Comparison of ENCODE assay signal across 1 cellular context in the genomic region with DNA sequence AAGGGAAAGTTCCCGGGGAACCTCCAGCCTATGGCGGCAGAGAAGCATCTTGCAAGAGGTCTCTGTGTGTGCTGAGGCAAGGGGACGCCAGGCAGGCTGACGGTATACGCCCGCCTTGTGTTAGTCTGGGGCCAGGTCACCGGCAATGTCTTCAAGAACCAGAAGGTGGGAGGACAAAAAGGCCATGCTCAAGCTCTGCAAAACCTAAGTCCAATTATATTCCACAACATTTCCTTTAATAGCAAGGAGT.
A peak's percentile ranks its signal among the peaks of the same experiment; 100 is the strongest.
TF ChIP-seq lines count a peak whose summit lies in the region.

No MANE protein-coding gene starts in this region.

TF ChIP-seq in K562, 482 proteins besides CTCF, POLR2A, EP300 and RAD21 (continued from another document and continues in another):
- TF ChIP-seq RNF219 (CRISPR knock-in tag; IDR thresholded peaks at IDR 0.05) (no peak), RERE (CRISPR knock-in tag; IDR thresholded peaks at IDR 0.05; ENCODE audit: borderline replicate concordance) (no peak), E2F6 (IDR thresholded peaks at IDR 0.05; ENCODE audit: borderline replicate concordance in 1 of 2, extremely low read depth in 1 of 2, insufficient read depth in 1 of 2, insufficient read length in 1 of 2, low read depth in 1 of 2, low read length in 1 of 2, poor library complexity in 1 of 2, severe bottlenecking in 1 of 2) (peak in 1 of 2 experiments; percentile 3), NFATC3 (IDR thresholded peaks at IDR 0.05) (no peak), C11orf30 (IDR thresholded peaks at IDR 0.05; ENCODE audit: low read depth) (no peak), PHF8 (IDR thresholded peaks at IDR 0.05; ENCODE audit: borderline replicate concordance, low read length) (peak; percentile 45; the same call in 1 of the 2 replicates), ZKSCAN3 (CRISPR knock-in tag; IDR thresholded peaks at IDR 0.05) (no peak), MAFK (IDR thresholded peaks at IDR 0.05; ENCODE audit: low read length) (no peak), RBM39 (optimal IDR thresholded peaks at IDR 0.05; ENCODE audit: low read depth, low read length) (peak; percentile 9), ZNF518B (CRISPR knock-in tag; IDR thresholded peaks at IDR 0.05) (no peak), ZNF165 (CRISPR knock-in tag; IDR thresholded peaks at IDR 0.05; ENCODE audit: borderline replicate concordance) (no peak), TEAD4 (IDR thresholded peaks at IDR 0.05; ENCODE audit: low read length) (0 out of 2 replicates have a peak, but pooled peaks have one; percentile 5), TEAD4 (CRISPR knock-in tag; IDR thresholded peaks at IDR 0.05; ENCODE audit: borderline replicate concordance) (no peak), ZBTB7A (IDR thresholded peaks at IDR 0.05; ENCODE audit: borderline replicate concordance, control insufficient read depth, low read depth, low read length) (0 out of 2 replicates have a peak, but pooled peaks have one; percentile 1), SRSF7 (optimal IDR thresholded peaks at IDR 0.05; ENCODE audit: low read depth, low read length) (no peak)
- TF ChIP-seq, protein P1, sequence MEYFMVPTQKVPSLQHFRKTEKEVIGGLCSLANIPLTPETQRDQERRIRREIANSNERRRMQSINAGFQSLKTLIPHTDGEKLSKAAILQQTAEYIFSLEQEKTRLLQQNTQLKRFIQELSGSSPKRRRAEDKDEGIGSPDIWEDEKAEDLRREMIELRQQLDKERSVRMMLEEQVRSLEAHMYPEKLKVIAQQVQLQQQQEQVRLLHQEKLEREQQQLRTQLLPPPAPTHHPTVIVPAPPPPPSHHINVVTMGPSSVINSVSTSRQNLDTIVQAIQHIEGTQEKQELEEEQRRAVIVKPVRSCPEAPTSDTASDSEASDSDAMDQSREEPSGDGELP (CRISPR knock-in tag; IDR thresholded peaks at IDR 0.05; ENCODE audit: borderline replicate concordance), result no peak
- TF ChIP-seq, protein P2, sequence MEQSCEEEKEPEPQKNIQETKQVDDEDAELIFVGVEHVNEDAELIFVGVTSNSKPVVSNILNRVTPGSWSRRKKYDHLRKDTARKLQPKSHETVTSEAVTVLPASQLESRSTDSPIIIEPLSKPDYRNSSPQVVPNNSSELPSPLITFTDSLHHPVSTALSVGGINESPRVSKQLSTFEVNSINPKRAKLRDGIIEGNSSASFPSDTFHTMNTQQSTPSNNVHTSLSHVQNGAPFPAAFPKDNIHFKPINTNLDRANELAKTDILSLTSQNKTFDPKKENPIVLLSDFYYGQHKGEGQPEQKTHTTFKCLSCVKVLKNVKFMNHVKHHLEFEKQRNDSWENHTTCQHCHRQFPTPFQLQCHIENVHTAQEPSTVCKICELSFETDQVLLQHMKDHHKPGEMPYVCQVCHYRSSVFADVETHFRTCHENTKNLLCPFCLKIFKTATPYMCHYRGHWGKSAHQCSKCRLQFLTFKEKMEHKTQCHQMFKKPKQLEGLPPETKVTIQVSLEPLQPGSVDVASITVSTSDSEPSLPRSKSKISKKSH (CRISPR knock-in tag; IDR thresholded peaks at IDR 0.05), result no peak
- TF ChIP-seq, protein P3, sequence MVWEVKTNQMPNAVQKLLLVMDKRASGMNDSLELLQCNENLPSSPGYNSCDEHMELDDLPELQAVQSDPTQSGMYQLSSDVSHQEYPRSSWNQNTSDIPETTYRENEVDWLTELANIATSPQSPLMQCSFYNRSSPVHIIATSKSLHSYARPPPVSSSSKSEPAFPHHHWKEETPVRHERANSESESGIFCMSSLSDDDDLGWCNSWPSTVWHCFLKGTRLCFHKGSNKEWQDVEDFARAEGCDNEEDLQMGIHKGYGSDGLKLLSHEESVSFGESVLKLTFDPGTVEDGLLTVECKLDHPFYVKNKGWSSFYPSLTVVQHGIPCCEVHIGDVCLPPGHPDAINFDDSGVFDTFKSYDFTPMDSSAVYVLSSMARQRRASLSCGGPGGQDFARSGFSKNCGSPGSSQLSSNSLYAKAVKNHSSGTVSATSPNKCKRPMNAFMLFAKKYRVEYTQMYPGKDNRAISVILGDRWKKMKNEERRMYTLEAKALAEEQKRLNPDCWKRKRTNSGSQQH (CRISPR knock-in tag; IDR thresholded peaks at IDR 0.05), result no peak
- TF ChIP-seq, protein P4, sequence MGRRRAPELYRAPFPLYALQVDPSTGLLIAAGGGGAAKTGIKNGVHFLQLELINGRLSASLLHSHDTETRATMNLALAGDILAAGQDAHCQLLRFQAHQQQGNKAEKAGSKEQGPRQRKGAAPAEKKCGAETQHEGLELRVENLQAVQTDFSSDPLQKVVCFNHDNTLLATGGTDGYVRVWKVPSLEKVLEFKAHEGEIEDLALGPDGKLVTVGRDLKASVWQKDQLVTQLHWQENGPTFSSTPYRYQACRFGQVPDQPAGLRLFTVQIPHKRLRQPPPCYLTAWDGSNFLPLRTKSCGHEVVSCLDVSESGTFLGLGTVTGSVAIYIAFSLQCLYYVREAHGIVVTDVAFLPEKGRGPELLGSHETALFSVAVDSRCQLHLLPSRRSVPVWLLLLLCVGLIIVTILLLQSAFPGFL (CRISPR knock-in tag; IDR thresholded peaks at IDR 0.05), result no peak
- TF ChIP-seq, protein P5, sequence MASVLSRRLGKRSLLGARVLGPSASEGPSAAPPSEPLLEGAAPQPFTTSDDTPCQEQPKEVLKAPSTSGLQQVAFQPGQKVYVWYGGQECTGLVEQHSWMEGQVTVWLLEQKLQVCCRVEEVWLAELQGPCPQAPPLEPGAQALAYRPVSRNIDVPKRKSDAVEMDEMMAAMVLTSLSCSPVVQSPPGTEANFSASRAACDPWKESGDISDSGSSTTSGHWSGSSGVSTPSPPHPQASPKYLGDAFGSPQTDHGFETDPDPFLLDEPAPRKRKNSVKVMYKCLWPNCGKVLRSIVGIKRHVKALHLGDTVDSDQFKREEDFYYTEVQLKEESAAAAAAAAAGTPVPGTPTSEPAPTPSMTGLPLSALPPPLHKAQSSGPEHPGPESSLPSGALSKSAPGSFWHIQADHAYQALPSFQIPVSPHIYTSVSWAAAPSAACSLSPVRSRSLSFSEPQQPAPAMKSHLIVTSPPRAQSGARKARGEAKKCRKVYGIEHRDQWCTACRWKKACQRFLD (CRISPR knock-in tag; IDR thresholded peaks at IDR 0.05), result peak; percentile 65
- TF ChIP-seq, protein P6, sequence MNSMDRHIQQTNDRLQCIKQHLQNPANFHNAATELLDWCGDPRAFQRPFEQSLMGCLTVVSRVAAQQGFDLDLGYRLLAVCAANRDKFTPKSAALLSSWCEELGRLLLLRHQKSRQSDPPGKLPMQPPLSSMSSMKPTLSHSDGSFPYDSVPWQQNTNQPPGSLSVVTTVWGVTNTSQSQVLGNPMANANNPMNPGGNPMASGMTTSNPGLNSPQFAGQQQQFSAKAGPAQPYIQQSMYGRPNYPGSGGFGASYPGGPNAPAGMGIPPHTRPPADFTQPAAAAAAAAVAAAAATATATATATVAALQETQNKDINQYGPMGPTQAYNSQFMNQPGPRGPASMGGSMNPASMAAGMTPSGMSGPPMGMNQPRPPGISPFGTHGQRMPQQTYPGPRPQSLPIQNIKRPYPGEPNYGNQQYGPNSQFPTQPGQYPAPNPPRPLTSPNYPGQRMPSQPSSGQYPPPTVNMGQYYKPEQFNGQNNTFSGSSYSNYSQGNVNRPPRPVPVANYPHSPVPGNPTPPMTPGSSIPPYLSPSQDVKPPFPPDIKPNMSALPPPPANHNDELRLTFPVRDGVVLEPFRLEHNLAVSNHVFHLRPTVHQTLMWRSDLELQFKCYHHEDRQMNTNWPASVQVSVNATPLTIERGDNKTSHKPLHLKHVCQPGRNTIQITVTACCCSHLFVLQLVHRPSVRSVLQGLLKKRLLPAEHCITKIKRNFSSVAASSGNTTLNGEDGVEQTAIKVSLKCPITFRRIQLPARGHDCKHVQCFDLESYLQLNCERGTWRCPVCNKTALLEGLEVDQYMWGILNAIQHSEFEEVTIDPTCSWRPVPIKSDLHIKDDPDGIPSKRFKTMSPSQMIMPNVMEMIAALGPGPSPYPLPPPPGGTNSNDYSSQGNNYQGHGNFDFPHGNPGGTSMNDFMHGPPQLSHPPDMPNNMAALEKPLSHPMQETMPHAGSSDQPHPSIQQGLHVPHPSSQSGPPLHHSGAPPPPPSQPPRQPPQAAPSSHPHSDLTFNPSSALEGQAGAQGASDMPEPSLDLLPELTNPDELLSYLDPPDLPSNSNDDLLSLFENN (IDR thresholded peaks at IDR 0.05; ENCODE audit: low read depth in 2 of 2, low read length in 2 of 2), result no peak
- TF ChIP-seq, protein P7, sequence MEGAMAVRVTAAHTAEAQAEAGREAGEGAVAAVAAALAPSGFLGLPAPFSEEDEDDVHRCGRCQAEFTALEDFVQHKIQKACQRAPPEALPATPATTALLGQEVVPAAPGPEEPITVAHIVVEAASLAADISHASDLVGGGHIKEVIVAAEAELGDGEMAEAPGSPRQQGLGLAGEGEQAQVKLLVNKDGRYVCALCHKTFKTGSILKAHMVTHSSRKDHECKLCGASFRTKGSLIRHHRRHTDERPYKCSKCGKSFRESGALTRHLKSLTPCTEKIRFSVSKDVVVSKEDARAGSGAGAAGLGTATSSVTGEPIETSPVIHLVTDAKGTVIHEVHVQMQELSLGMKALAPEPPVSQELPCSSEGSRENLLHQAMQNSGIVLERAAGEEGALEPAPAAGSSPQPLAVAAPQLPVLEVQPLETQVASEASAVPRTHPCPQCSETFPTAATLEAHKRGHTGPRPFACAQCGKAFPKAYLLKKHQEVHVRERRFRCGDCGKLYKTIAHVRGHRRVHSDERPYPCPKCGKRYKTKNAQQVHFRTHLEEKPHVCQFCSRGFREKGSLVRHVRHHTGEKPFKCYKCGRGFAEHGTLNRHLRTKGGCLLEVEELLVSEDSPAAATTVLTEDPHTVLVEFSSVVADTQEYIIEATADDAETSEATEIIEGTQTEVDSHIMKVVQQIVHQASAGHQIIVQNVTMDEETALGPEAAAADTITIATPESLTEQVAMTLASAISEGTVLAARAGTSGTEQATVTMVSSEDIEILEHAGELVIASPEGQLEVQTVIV (CRISPR knock-in tag; IDR thresholded peaks at IDR 0.05; ENCODE audit: borderline replicate concordance), result no peak
